Comparison of ENCODE assay signal across 16 cellular contexts in the genomic region with DNA sequence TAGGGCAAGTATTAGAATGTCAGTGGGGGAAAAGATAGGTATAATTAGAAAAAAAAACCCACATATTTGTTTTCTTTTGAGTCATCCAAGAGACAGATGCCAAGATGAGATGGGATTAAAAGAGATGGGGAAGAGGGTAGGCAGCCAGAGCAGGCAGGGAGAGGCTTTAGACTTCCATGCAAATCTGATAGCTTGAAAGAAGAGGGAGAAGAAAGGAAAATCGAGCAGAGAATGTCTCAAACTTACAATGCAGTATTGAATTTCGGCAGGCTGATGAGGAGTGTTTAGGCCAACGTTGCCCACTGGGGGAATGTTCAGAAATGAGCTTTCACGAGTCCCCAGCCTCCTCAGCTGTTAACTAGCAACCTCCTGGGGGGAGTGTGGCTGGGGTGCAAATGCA.
DNase-seq lines count a peak whose midpoint lies in the region; ATAC-seq and TF ChIP-seq lines count a peak whose summit lies in the region.
"Had no signal": no experiment of that assay in that cellular context is flagged by ENCODE, and none has a peak within 500 bp of the region (broad histone marks: within the 10 kb centered on the region; RNA-seq: fewer than 3 reads in every experiment).

No MANE protein-coding gene starts in this region.

- H3K36me3 ChIP-seq in Caco-2 (ENCODE audit: control insufficient read depth, insufficient read depth, low read length) (no peaks in the 10 kb centered on the region; the same call in 1 of the 2 replicates), IMR-90 (ENCODE audit: control insufficient read depth, insufficient read depth, low read length) (peaks cover 8% of the 10 kb centered on the region), mesenchymal stem cell (ENCODE audit: control insufficient read depth in 1 of 2, insufficient read depth in 2 of 2, low read depth in 1 of 2, low read length in 2 of 2) (peaks cover under 1 to 2% of the 10 kb centered on the region in 2 experiments), colonic mucosa (no peaks in the 10 kb centered on the region)

- H3K4me3 Mint-ChIP-seq in Caco-2 (ENCODE audit: unreplicated experiment), result no peak overlapping the region
- no peak overlapping the region for H3K4me3 Mint-ChIP-seq in activated T-cell treated with anti-CD3 and anti-CD28 coated beads, Interleukin-2, amount 50 U/mL, for 4 hours
- H3K4me3 Mint-ChIP-seq: stimulated activated naive B cell treated with anti-CD40 and anti-IgM and Interleukin-4, amounts not matched to agents 10 μg/mL and 1 μg/mL and 100 μg/mL, for 72 hours had no signal

- H3K4ac ChIP-seq in IMR-90 (ENCODE audit: low read depth, low read length) (peak overlapping the region; percentile 90), mesenchymal stem cell (ENCODE audit: low read depth in 1 of 2, low read length in 2 of 2) (no peak overlapping the region)

- peak overlapping the region; percentile 81 for H2AK9ac ChIP-seq in IMR-90 (replicated peaks; ENCODE audit: low read depth, low read length, poor library complexity)

- H2BK12ac ChIP-seq in mesenchymal stem cell (ENCODE audit: low read length in 2 of 2), result peak overlapping the region; percentile 38 to 68

- peak overlapping the region; percentile 98; the same call in 1 of the 3 replicates for H2BK15ac ChIP-seq in IMR-90 (ENCODE audit: low read depth, low read length)
- peak overlapping the region; percentile 92 for H2BK15ac ChIP-seq in mesenchymal stem cell (ENCODE audit: low read depth, poor library complexity, severe bottlenecking)

- H2BK5ac ChIP-seq in IMR-90 (ENCODE audit: low read depth, low read length, poor library complexity, severe bottlenecking) (peak overlapping the region; percentile 94), mesenchymal stem cell (ENCODE audit: low read depth, low read length, poor library complexity, severe bottlenecking) (no peak overlapping the region)

- peak overlapping the region; percentile 65; the same call in 1 of the 2 replicates for H3K56ac ChIP-seq in IMR-90 (ENCODE audit: extremely low read depth, insufficient read depth, low read length)

- peak overlapping the region; percentile 92 for H4K91ac ChIP-seq in IMR-90 (ENCODE audit: insufficient read depth, low read depth, low read length)
- no peak overlapping the region for H4K91ac ChIP-seq in mesenchymal stem cell (ENCODE audit: low read length)

- no peak for DNase-seq in Caco-2
- peak; percentile 64 for DNase-seq in IMR-90
- DNase-seq in astrocyte of the hippocampus (ENCODE audit: low read depth, low spot score), result peak; percentile 33
- DNase-seq in mesenchymal stem cell, result peak; percentile 15
- DNase-seq in colonic mucosa, result no peak
- no peak for DNase-seq in activated T-cell treated with anti-CD3 and anti-CD28 coated beads, Interleukin-2, amount 50 U/mL, for 4 hours
- DNase-seq in NCI-H526 (lab: John Stamatoyannopoulos, UW), result no peak
- DNase-seq: activated naive CD4-positive, alpha-beta T cell; BE2C; GDM1; NCI-H1048; NCI-H510A; stimulated activated CD4-positive, alpha-beta T cell treated with anti-CD3 and anti-CD28 coated beads, Interleukin-4, amount 100 ng/mL, for 24 hours; stimulated activated naive B cell treated with anti-CD40 and anti-IgM and Interleukin-4, amounts not matched to agents 10 μg/mL and 1 μg/mL and 100 μg/mL, for 72 hours; T1000 had no signal

- peaks cover 9% of the 10 kb centered on the region for H3K9me1 ChIP-seq in IMR-90 (ENCODE audit: insufficient read depth, low read length)

- H3K23ac ChIP-seq in IMR-90 (ENCODE audit: low read depth, low read length), result peak overlapping the region; percentile 75; the same call in 1 of the 2 replicates
- H3K23ac ChIP-seq in mesenchymal stem cell (ENCODE audit: low read length in 2 of 2), result no peak overlapping the region

- H3K9me3 Mint-ChIP-seq in Caco-2 (ENCODE audit: unreplicated experiment), result no peaks in the 10 kb centered on the region
- no peaks in the 10 kb centered on the region for H3K9me3 Mint-ChIP-seq in activated T-cell treated with anti-CD3 and anti-CD28 coated beads, Interleukin-2, amount 50 U/mL, for 4 hours
- H3K9me3 Mint-ChIP-seq: stimulated activated naive B cell treated with anti-CD40 and anti-IgM and Interleukin-4, amounts not matched to agents 10 μg/mL and 1 μg/mL and 100 μg/mL, for 72 hours had no signal

- dilution Hi-C loops in IMR-90 (cut with HindIII; ENCODE audit: low sequenced_read_pairs, unreplicated experiment), result no loop called here

- intact Hi-C loops in Caco-2 (cut with micrococcal nuclease; ENCODE audit: unreplicated experiment) (loop anchor here (1.0 kb wide), 1 partner anchor 8 kb away; no protein-coding TSS in a partner anchor), IMR-90 (cut with micrococcal nuclease) (no loop called here), colonic mucosa (cut with DNase I) (no loop called here)

- H3K4me1 Mint-ChIP-seq in Caco-2 (ENCODE audit: low read depth, unreplicated experiment), result peaks cover 29% of the 10 kb centered on the region
- H3K4me1 Mint-ChIP-seq in activated T-cell treated with anti-CD3 and anti-CD28 coated beads, Interleukin-2, amount 50 U/mL, for 4 hours (ENCODE audit: low read depth), result no peaks in the 10 kb centered on the region

- peaks cover 43 to 60% of the 10 kb centered on the region in 2 experiments for H3K79me1 ChIP-seq in IMR-90 (ENCODE audit: low read depth in 1 of 2, low read length in 2 of 2)
- peaks cover 9% of the 10 kb centered on the region for H3K79me1 ChIP-seq in mesenchymal stem cell (replicated peaks; ENCODE audit: low read length, poor library complexity, severe bottlenecking)

- in situ Hi-C loops in IMR-90 (cut with MboI; ENCODE audit: low sequenced_read_pairs), result no loop called here

- H4K20me1 ChIP-seq in IMR-90 (ENCODE audit: insufficient read depth, low read length), result no peaks in the 10 kb centered on the region

- H4K8ac ChIP-seq in IMR-90 (ENCODE audit: low read depth in 2 of 2, low read length in 2 of 2), result peak overlapping the region; percentile 88 to 90
- no peak overlapping the region for H4K8ac ChIP-seq in mesenchymal stem cell (ENCODE audit: low read length)

- H3K9ac ChIP-seq in IMR-90 (ENCODE audit: low read depth, low read length) (peak overlapping the region; percentile 58; the same call in 1 of the 2 replicates), mesenchymal stem cell (ENCODE audit: low read length) (peak overlapping the region; percentile 19), colonic mucosa (ENCODE audit: low read depth in 2 of 2, low read length in 2 of 2) (no peak overlapping the region)

- H3K18ac ChIP-seq in IMR-90 (ENCODE audit: low read depth, low read length) (peak overlapping the region; percentile 77; the same call in 1 of the 2 replicates), mesenchymal stem cell (ENCODE audit: low read depth in 1 of 2, low read length in 2 of 2) (peak overlapping the region; percentile 37 to 66)

- no peaks in the 10 kb centered on the region for H3K9me3 ChIP-seq in Caco-2
- H3K9me3 ChIP-seq in IMR-90 (ENCODE audit: control insufficient read depth, insufficient read depth, low read length), result no peaks in the 10 kb centered on the region; the same call in 1 of the 2 replicates
- H3K9me3 ChIP-seq in mesenchymal stem cell (ENCODE audit: control insufficient read depth, low read length), result no peaks in the 10 kb centered on the region
- no peaks in the 10 kb centered on the region for H3K9me3 ChIP-seq in colonic mucosa
- H3K9me3 ChIP-seq: BE2C had no signal

- POLR2A ChIA-PET in Caco-2 (lab: Charles Lee) (no interaction called here), IMR-90 (lab: Charles Lee; ENCODE audit: unreplicated experiment) (no interaction called here)

- no TSS peak for BruUV-seq in Caco-2 (replicated peaks; lab: Mats Ljungman, UMichigan)
- no TSS peak for BruUV-seq in IMR-90 (replicated peaks; lab: Mats Ljungman, UMichigan)

- TF ChIP-seq CTCF in Caco-2 (IDR thresholded peaks at IDR 0.05; ENCODE audit: insufficient read depth in 1 of 2, low read depth in 1 of 2, low read length in 1 of 2, severe bottlenecking in 1 of 2, unreplicated experiment in 1 of 2) (no peak), IMR-90 (conservative IDR thresholded peaks at IDR 0.05; ENCODE audit: low read depth, low read length) (no peak), colonic mucosa (IDR thresholded peaks at IDR 0.05) (no peak)

- no peaks in the 10 kb centered on the region for H3K27me3 Mint-ChIP-seq in Caco-2 (ENCODE audit: insufficient read depth, unreplicated experiment)
- H3K27me3 Mint-ChIP-seq in activated T-cell treated with anti-CD3 and anti-CD28 coated beads, Interleukin-2, amount 50 U/mL, for 4 hours (ENCODE audit: low read depth), result no peaks in the 10 kb centered on the region

- H2BK120ac ChIP-seq in IMR-90 (ENCODE audit: low read depth, low read length) (peak overlapping the region; percentile 94), mesenchymal stem cell (ENCODE audit: low read depth, low read length) (no peak overlapping the region)

- H2AK5ac ChIP-seq in IMR-90 (ENCODE audit: low read depth, low read length) (peak overlapping the region; percentile 94), mesenchymal stem cell (ENCODE audit: low read length, severe bottlenecking) (peak overlapping the region; percentile 25)

- H3K36me3 Mint-ChIP-seq in Caco-2 (ENCODE audit: insufficient read depth, unreplicated experiment), result peaks cover 54% of the 10 kb centered on the region
- H3K36me3 Mint-ChIP-seq in activated T-cell treated with anti-CD3 and anti-CD28 coated beads, Interleukin-2, amount 50 U/mL, for 4 hours (ENCODE audit: insufficient read depth), result no peaks in the 10 kb centered on the region
- H3K36me3 Mint-ChIP-seq: stimulated activated naive B cell treated with anti-CD40 and anti-IgM and Interleukin-4, amounts not matched to agents 10 μg/mL and 1 μg/mL and 100 μg/mL, for 72 hours had no signal

- TF ChIP-seq POLR2A in IMR-90 (IDR thresholded peaks at IDR 0.05; ENCODE audit: low read depth, low read length), result no peak

- H3K4me2 ChIP-seq in IMR-90 (ENCODE audit: low read depth, low read length), result peak overlapping the region; percentile 10; the same call in 1 of the 2 replicates
- H3K4me2 ChIP-seq in mesenchymal stem cell (ENCODE audit: low read length, poor library complexity, severe bottlenecking), result no peak overlapping the region

- no peak overlapping the region for H3K4me3 ChIP-seq in Caco-2 (ENCODE audit: low read depth, low read length)
- no peak overlapping the region for H3K4me3 ChIP-seq in IMR-90 (ENCODE audit: insufficient read depth, low read depth, low read length)
- no peak overlapping the region for H3K4me3 ChIP-seq in mesenchymal stem cell (ENCODE audit: insufficient read depth in 1 of 2, low read depth in 1 of 2, low read length in 2 of 2)
- H3K4me3 ChIP-seq in colonic mucosa, result no peak overlapping the region

- peak overlapping the region; percentile 1 for H3K27ac Mint-ChIP-seq in Caco-2 (ENCODE audit: unreplicated experiment)
- H3K27ac Mint-ChIP-seq: stimulated activated naive B cell treated with anti-CD40 and anti-IgM and Interleukin-4, amounts not matched to agents 10 μg/mL and 1 μg/mL and 100 μg/mL, for 72 hours had no signal

- H3K14ac ChIP-seq in IMR-90 (replicated peaks; ENCODE audit: low read depth, low read length) (peak overlapping the region; percentile 90), mesenchymal stem cell (ENCODE audit: low read length in 2 of 2) (no peak overlapping the region)

- H3K27ac ChIP-seq in IMR-90 (ENCODE audit: insufficient read depth, low read length) (peak overlapping the region; percentile 94), mesenchymal stem cell (ENCODE audit: low read length, poor library complexity, severe bottlenecking) (peak overlapping the region; percentile 77), colonic mucosa (no peak overlapping the region)

- WGBS in IMR-90 (ENCODE audit: extremely low coverage in 2 of 2, insufficient read length in 1 of 2), 2 experiments, result no CpG with 5 or more reads among the region's 4 CpGs
- 50% methylated on average over 4 of the region's 4 CpGs for WGBS in mesenchymal stem cell

- TF ChIP-seq RAD21 in IMR-90 (IDR thresholded peaks at IDR 0.05; ENCODE audit: low read length), result no peak

- H2BK20ac ChIP-seq in IMR-90 (ENCODE audit: low read depth, low read length), result peak overlapping the region; percentile 95

- H3K4me1 ChIP-seq in Caco-2 (peaks cover 26% of the 10 kb centered on the region), IMR-90 (ENCODE audit: control insufficient read depth, insufficient read depth, low read length) (peaks cover 10% of the 10 kb centered on the region), mesenchymal stem cell (ENCODE audit: control insufficient read depth, insufficient read depth, low read depth, low read length) (peaks cover 8% of the 10 kb centered on the region), colonic mucosa (peaks cover 3% of the 10 kb centered on the region)

- H2AFZ ChIP-seq in IMR-90 (replicated peaks; ENCODE audit: low read length, poor library complexity) (peak overlapping the region; percentile 37), mesenchymal stem cell (ENCODE audit: low read depth, low read length) (no peak overlapping the region)

- CTCF ChIA-PET in Caco-2 (lab: Charles Lee) (no interaction called here), IMR-90 (lab: Yijun Ruan, JAX) (interaction anchor here (0.8 kb wide), 1 partner anchor 19 kb away, joined by 3 read pairs; no protein-coding TSS in a partner anchor)

- peak; percentile 16 for ATAC-seq in IMR-90 (ENCODE audit: low read depth)
- no peak for ATAC-seq in GM21825 (IDR thresholded peaks at IDR 0.05; ENCODE audit: unreplicated experiment)
- ATAC-seq in activated T-cell treated with anti-CD3 and anti-CD28 coated beads, Interleukin-2, amount 50 U/mL, for 4 hours, result no peak
- ATAC-seq: stimulated activated naive B cell treated with anti-CD40 and anti-IgM and Interleukin-4, amounts not matched to agents 10 μg/mL and 1 μg/mL and 100 μg/mL, for 72 hours had no signal

- peak overlapping the region; percentile 71; the same call in 1 of the 2 replicates for H4K5ac ChIP-seq in IMR-90 (ENCODE audit: low read depth, low read length)

- H3K27me3 ChIP-seq in Caco-2 (replicated peaks; ENCODE audit: control insufficient read depth, insufficient read depth, low read length) (no peaks in the 10 kb centered on the region), IMR-90 (ENCODE audit: control insufficient read depth, insufficient read depth, low read length) (no peaks in the 10 kb centered on the region), mesenchymal stem cell (ENCODE audit: control insufficient read depth in 1 of 2, insufficient read depth in 1 of 2, low read length in 2 of 2) (no peaks in the 10 kb centered on the region), colonic mucosa (no peaks in the 10 kb centered on the region)
- H3K27me3 ChIP-seq: BE2C had no signal

Comparison
In these comparisons a context has a peak if more than half of its experiments do, and no peak if none do; other contexts are left out.
1. DNase-seq: peak in IMR-90 (single experiment), astrocyte of the hippocampus (single experiment) and mesenchymal stem cell (single experiment); none in Caco-2 (0 of 2), colonic mucosa (single experiment), activated T-cell treated with anti-CD3 and anti-CD28 coated beads, Interleukin-2, amount 50 U/mL, for 4 hours (single experiment) and NCI-H526 (0 of 2).
2. H3K9ac ChIP-seq: peak in IMR-90 (single experiment) and mesenchymal stem cell (single experiment); none in colonic mucosa (0 of 2).